In the genomic region with DNA sequence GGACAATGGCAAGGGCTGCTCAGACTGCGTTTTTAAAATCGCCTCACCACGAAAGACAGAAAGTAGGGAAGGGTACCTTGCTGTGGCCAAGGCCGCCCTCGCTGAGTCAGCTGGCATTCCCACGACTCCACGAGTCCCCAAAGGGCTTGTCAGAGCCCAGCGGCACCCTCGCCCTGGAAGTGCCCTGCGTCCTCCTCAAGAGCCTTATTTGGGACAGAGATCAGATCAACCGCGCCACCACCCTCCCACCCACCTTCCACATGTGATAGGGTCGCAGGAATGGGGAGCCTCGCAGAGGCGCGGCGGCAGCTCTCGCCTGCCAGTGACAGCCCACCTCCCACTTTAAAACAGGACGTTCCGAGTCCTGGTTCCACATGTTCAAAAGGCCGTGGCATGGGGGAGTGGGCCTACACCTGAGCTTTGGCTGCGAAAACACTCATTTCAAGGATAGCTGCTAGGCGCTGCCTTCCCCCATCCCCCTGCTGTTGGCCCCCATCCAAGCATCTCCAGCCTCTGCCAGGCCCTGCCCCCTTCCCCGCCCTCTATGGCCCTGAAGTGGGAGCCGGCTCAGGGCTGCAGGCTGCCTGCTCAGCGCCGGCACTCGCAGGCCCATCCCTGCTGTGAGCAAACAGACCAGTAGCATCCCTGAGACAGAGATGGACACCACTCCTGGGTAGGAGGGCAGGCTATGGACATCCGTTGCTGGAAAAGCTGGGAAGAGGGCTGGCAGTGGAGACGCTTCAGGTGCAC, we compare ENCODE assay signal across 9 cellular contexts. TPM values are rescaled to one million over a fixed set of nuclear protein-coding genes. Genes with fewer than 3 reads are reported as not detected.
A peak's percentile ranks its signal among the peaks of the same experiment; 100 is the strongest.
DNase-seq lines count a peak whose midpoint lies in the region; ATAC-seq, FAIRE-seq and TF ChIP-seq lines count a peak whose summit lies in the region.
"Had no signal": no experiment of that assay in that cellular context is flagged by ENCODE, and none has a peak within 500 bp of the region (broad histone marks: within the 10 kb centered on the region; RNA-seq: fewer than 3 reads in every experiment).

No MANE protein-coding gene starts in this region.

- 34% methylated on average over 24 of the region's 30 CpGs for WGBS in K562 (ENCODE audit: insufficient coverage, low coverage, missing lambda C conversion rate)

- peak overlapping the region in 1 of 2 experiments; percentile 94; a peak in 2 of 4 replicates for H3K9ac ChIP-seq in K562 (ENCODE audit: insufficient read depth in 1 of 2, low read depth in 2 of 2, low read length in 2 of 2)
- H3K9ac ChIP-seq in kidney (ENCODE audit: low read length in 2 of 2), result peak overlapping the region; percentile 58 to 64

- no peak overlapping the region for H3K27ac Mint-ChIP-seq in Caco-2 (ENCODE audit: unreplicated experiment)

- no peak overlapping the region for H3K27ac ChIP-seq in K562 (ENCODE audit: extremely low read depth, low read depth, low read length)
- H3K27ac ChIP-seq in kidney (ENCODE audit: low read depth in 2 of 2, low read length in 2 of 2), result peak overlapping the region in 1 of 2 donors; percentile 77
- peak overlapping the region; percentile 93 for H3K27ac ChIP-seq in substantia nigra (ENCODE audit: low read depth, low read length, poor library complexity, severe bottlenecking)

- H3K9me1 ChIP-seq in K562 (ENCODE audit: control insufficient read depth, insufficient read depth, low read length), result no peaks in the 10 kb centered on the region

- H3K9me3 ChIP-seq in Caco-2, result no peaks in the 10 kb centered on the region
- H3K9me3 ChIP-seq in K562 (replicated peaks; ENCODE audit: control insufficient read depth, insufficient read depth, low read depth, low read length), result no peaks in the 10 kb centered on the region
- no peaks in the 10 kb centered on the region for H3K9me3 ChIP-seq in kidney (ENCODE audit: control insufficient read depth in 1 of 2, low read length in 2 of 2)

- no TSS peak for BruUV-seq in Caco-2 (replicated peaks; lab: Mats Ljungman, UMichigan)
- no TSS peak for BruUV-seq in K562 (replicated peaks; lab: Mats Ljungman, UMichigan)

- TF ChIP-seq EP300 in K562 (IDR thresholded peaks at IDR 0.05; ENCODE audit: low read length), result no peak

- intact Hi-C loops in Caco-2 (cut with micrococcal nuclease; ENCODE audit: unreplicated experiment), result loop anchor here (1.0 to 5.0 kb wide), 2 partner anchors 75 to 119 kb away; no protein-coding TSS in a partner anchor
- intact Hi-C loops in K562 (cut with micrococcal nuclease), result loop anchor here (1.0 kb wide), 1 partner anchor 75 kb away; no protein-coding TSS in a partner anchor
- intact Hi-C loops in kidney (cut with DNase I), result loop anchor here (5.0 kb wide), 1 partner anchor 74 kb away; no protein-coding TSS in a partner anchor

- H3K4me1 ChIP-seq in Caco-2 (no peaks in the 10 kb centered on the region), K562 (replicated peaks in 1 of 2; ENCODE audit: control insufficient read depth in 2 of 2, insufficient read depth in 2 of 2, low read length in 2 of 2) (peaks cover 0 to 21% of the 10 kb centered on the region in 2 experiments; a peak in 2 of 5 replicates), kidney (ENCODE audit: control insufficient read depth in 1 of 2, insufficient read depth in 1 of 2, low read depth in 1 of 2, low read length in 2 of 2) (peaks cover 0 to 6% of the 10 kb centered on the region in 2 donors)

- DNase-seq in Caco-2, result no peak
- peak; percentile 64 for DNase-seq in NCI-H1694 treated with DMSO at 0.1 percent for 48 hours (lab: John Stamatoyannopoulos, UW)
- no peak for DNase-seq in K562 (ENCODE audit: extremely low read depth in 1 of 4, low spot score in 3 of 4)
- DNase-seq in kidney, result peak; percentile 79
- peak in 32 of 49 donors; percentile 14 to 71 (median 45) for DNase-seq in substantia nigra (lab: John Stamatoyannopoulos, UW)
- no peak for DNase-seq in effector CD8-positive, alpha-beta T cell (lab: John Stamatoyannopoulos, UW)

- TF ChIP-seq RAD21 in K562 (CRISPR knock-in tag; conservative IDR thresholded peaks at IDR 0.05 in 1 of 2, IDR thresholded peaks at IDR 0.05 in 1 of 2), result no peak

- in situ Hi-C loops in K562 (cut with MboI), result no loop called here

- peak overlapping the region; percentile 81 for H3K4me2 ChIP-seq in K562 (ENCODE audit: insufficient read depth, low read length)

- H3K79me2 ChIP-seq in K562 (ENCODE audit: control insufficient read depth, insufficient read depth, low read length), result no peaks in the 10 kb centered on the region

- H3K4me1 Mint-ChIP-seq in Caco-2 (ENCODE audit: low read depth, unreplicated experiment), result no peaks in the 10 kb centered on the region

- peak overlapping the region; percentile 98 for H2AFZ ChIP-seq in K562 (ENCODE audit: low read depth, low read length)

- H3K4me3 ChIP-seq in Caco-2 (ENCODE audit: low read depth, low read length) (peak overlapping the region; percentile 94), K562 (peak overlapping the region; percentile 57; the same call in 1 of the 2 replicates), kidney (ENCODE audit: low read length in 2 of 2) (peak overlapping the region; percentile 72 to 74)

- FAIRE-seq in K562 (lab: Jason Lieb, UNC) (no peak), kidney (lab: Jason Lieb, UNC) (no peak)

- no peaks in the 10 kb centered on the region for H3K36me3 ChIP-seq in Caco-2 (ENCODE audit: control insufficient read depth, insufficient read depth, low read length)
- H3K36me3 ChIP-seq in K562 (ENCODE audit: control insufficient read depth, insufficient read depth, low read length), result no peaks in the 10 kb centered on the region
- no peaks in the 10 kb centered on the region for H3K36me3 ChIP-seq in kidney (ENCODE audit: control insufficient read depth in 1 of 2, insufficient read depth in 2 of 2, low read length in 2 of 2)

- POLR2A ChIA-PET in Caco-2 (lab: Charles Lee) (no interaction called here), K562 (lab: Yijun Ruan, JAX) (interaction anchor here (0.6 to 0.7 kb wide), 2 partner anchors 61 to 871 kb away, joined by 3 read pairs; no protein-coding TSS in a partner anchor)

- no peaks in the 10 kb centered on the region for H3K36me3 Mint-ChIP-seq in Caco-2 (ENCODE audit: insufficient read depth, unreplicated experiment)

- no peaks in the 10 kb centered on the region for H4K20me1 ChIP-seq in K562 (replicated peaks; ENCODE audit: control insufficient read depth, insufficient read depth, low read length)

- CTCF ChIA-PET in Caco-2 (lab: Charles Lee) (interaction anchor here (1.0 to 2.6 kb wide), 2 partner anchors 75 to 122 kb away, joined by 3 to 34 read pairs; no protein-coding TSS in a partner anchor), K562 (lab: Yijun Ruan, JAX; ENCODE audit: low intra/inter-chr PET ratio) (interaction anchor here (0.7 to 3.0 kb wide), 4 partner anchors 37 to 862 kb away, joined by 3 to 18 read pairs (median 10); no protein-coding TSS in a partner anchor)

- TF ChIP-seq CTCF in Caco-2 (IDR thresholded peaks at IDR 0.05; ENCODE audit: insufficient read depth in 1 of 2, low read depth in 1 of 2, low read length in 1 of 2, severe bottlenecking in 1 of 2, unreplicated experiment in 1 of 2) (no peak), K562 (IDR thresholded peaks at IDR 0.05 in 2 of 3, conservative IDR thresholded peaks at IDR 0.05 in 1 of 3; ENCODE audit: insufficient read depth in 2 of 3, low read depth in 1 of 3, low read length in 3 of 3) (no peak), kidney (IDR thresholded peaks at IDR 0.05; ENCODE audit: borderline replicate concordance, extremely low read depth, insufficient read depth) (no peak)

- peaks cover 6% of the 10 kb centered on the region for H3K27me3 Mint-ChIP-seq in Caco-2 (ENCODE audit: insufficient read depth, unreplicated experiment)

- peak overlapping the region; percentile 67 for H3K4me3 Mint-ChIP-seq in Caco-2 (ENCODE audit: unreplicated experiment)

- H3K9me3 Mint-ChIP-seq in Caco-2 (ENCODE audit: unreplicated experiment), result no peaks in the 10 kb centered on the region

- H3K27me3 ChIP-seq in Caco-2 (replicated peaks; ENCODE audit: control insufficient read depth, insufficient read depth, low read length), result no peaks in the 10 kb centered on the region
- H3K27me3 ChIP-seq in K562 (ENCODE audit: control insufficient read depth in 2 of 2, insufficient read depth in 2 of 2, low read length in 2 of 2), result peaks cover 0 to 26% of the 10 kb centered on the region in 2 experiments; a peak in 2 of 5 replicates

- ATAC-seq in K562 (no peak), HG03521 (IDR thresholded peaks at IDR 0.05; ENCODE audit: unreplicated experiment) (no peak), GM18873 (IDR thresholded peaks at IDR 0.05; ENCODE audit: low FRiP score, unreplicated experiment) (no peak)

- TF ChIP-seq POLR2A in K562 (conservative IDR thresholded peaks at IDR 0.05), result no peak

RNA-seq across cellular contexts. Expression of gene ARHGEF4, which starts 38.1 kb away (rescaled TPM):
- total RNA-seq in Caco-2 (2022), result 1.8 and 2.8 TPM in 2 replicates
- total RNA-seq in K562 (2011; cell fraction: chromatin; rRNA removed; ENCODE audit: low replicate concordance), result not detected in 2 replicates
- not detected in 2 replicates for total RNA-seq in K562 (2011; cell fraction: nucleolus; rRNA removed)
- total RNA-seq in K562 (2011; cell fraction: nucleoplasm; rRNA removed), result not detected in 2 replicates
- not detected in 2 replicates for total RNA-seq in K562 (2014; rRNA removed)
- total RNA-seq in K562 (2014; rRNA removed; fragmentation: Illumina TruSeq; extraction: Trizol), result not detected in 2 replicates
- total RNA-seq in K562 (2015; rRNA removed; fragmentation: Illumina TruSeq; extraction: Trizol), result not detected in 2 replicates
- not detected in 2 replicates for total RNA-seq in K562 (2021)
- not detected in 2 replicates for polyA plus RNA-seq in K562 (2011; rRNA removed)
- polyA plus RNA-seq in K562 (2011; cell fraction: cytosol; rRNA removed), result not detected in 2 replicates
- polyA plus RNA-seq in K562 (2011; cell fraction: nucleus; rRNA removed), result not detected in 2 replicates
- polyA plus RNA-seq in K562 (2012), result 0.03 TPM in 2 replicates
- polyA plus RNA-seq in K562 (2014; fragmentation: Illumina TruSeq; extraction: Trizol), result not detected in 2 replicates
- polyA plus RNA-seq in K562 (2014; fragmentation: Nextera tagmentation; extraction: Ambion mirVana), result not detected
- polyA plus RNA-seq in K562 (2014; rRNA removed), result not detected in 2 replicates
- polyA minus RNA-seq in K562 (2011; rRNA and poly(A)+ RNA removed), result not detected in 2 replicates
- polyA minus RNA-seq in K562 (2011; cell fraction: cytosol; rRNA and poly(A)+ RNA removed), result not detected in 2 replicates
- polyA minus RNA-seq in K562 (2011; cell fraction: nucleus; rRNA and poly(A)+ RNA removed), result not detected in 2 replicates
- total RNA-seq in kidney, result 0.94 TPM
- 0.90 TPM for polyA plus RNA-seq in kidney (ENCODE audit: insufficient read depth, low read depth, low replicate concordance)

RNA-seq across cellular contexts. Expression of gene AMER3, which starts 43.3 kb away (rescaled TPM):
- total RNA-seq in Caco-2 (2022), result 0.79 TPM in 2 replicates
- total RNA-seq in K562 (2011; cell fraction: chromatin; rRNA removed; ENCODE audit: low replicate concordance), result not detected in 2 replicates
- not detected in 2 replicates for total RNA-seq in K562 (2011; cell fraction: nucleolus; rRNA removed)
- not detected in 2 replicates for total RNA-seq in K562 (2011; cell fraction: nucleoplasm; rRNA removed)
- not detected in 2 replicates for total RNA-seq in K562 (2014; rRNA removed)
- total RNA-seq in K562 (2014; rRNA removed; fragmentation: Illumina TruSeq; extraction: Trizol), result not detected in 2 replicates
- not detected in 2 replicates for total RNA-seq in K562 (2015; rRNA removed; fragmentation: Illumina TruSeq; extraction: Trizol)
- not detected in 2 replicates for total RNA-seq in K562 (2021)
- not detected in 2 replicates for polyA plus RNA-seq in K562 (2011; rRNA removed)
- polyA plus RNA-seq in K562 (2011; cell fraction: cytosol; rRNA removed), result not detected in 2 replicates
- polyA plus RNA-seq in K562 (2011; cell fraction: nucleus; rRNA removed), result not detected in 2 replicates
- not detected in 2 replicates for polyA plus RNA-seq in K562 (2012)
- polyA plus RNA-seq in K562 (2014; fragmentation: Illumina TruSeq; extraction: Trizol), result not detected in 2 replicates
- not detected for polyA plus RNA-seq in K562 (2014; fragmentation: Nextera tagmentation; extraction: Ambion mirVana)
- not detected in 2 replicates for polyA plus RNA-seq in K562 (2014; rRNA removed)
- polyA minus RNA-seq in K562 (2011; rRNA and poly(A)+ RNA removed), result not detected in 2 replicates
- polyA minus RNA-seq in K562 (2011; cell fraction: cytosol; rRNA and poly(A)+ RNA removed), result not detected in 2 replicates
- not detected in 2 replicates for polyA minus RNA-seq in K562 (2011; cell fraction: nucleus; rRNA and poly(A)+ RNA removed)
- not detected for total RNA-seq in kidney
- polyA plus RNA-seq in kidney (ENCODE audit: insufficient read depth, low read depth, low replicate concordance), result not detected
- total RNA-seq: LHCN-M2 had no signal

Comparison
In these comparisons a context has a peak if more than half of its experiments do, and no peak if none do; other contexts are left out.
1. DNase-seq: peak in NCI-H1694 treated with DMSO at 0.1 percent for 48 hours (single experiment), kidney (single experiment) and substantia nigra (32 of 49); none in Caco-2 (0 of 2), K562 (0 of 4) and effector CD8-positive, alpha-beta T cell (single experiment).
2. Peak in every context shown above with its lines, with median percentiles within 50 percentile points of each other: H3K4me3 ChIP-seq.